19 cellular contexts compared by ENCODE assay signal in genomic region chr18:79881695-79882094, GRCh38.
"Had no signal": no experiment of that assay in that cellular context is flagged by ENCODE, and none has a peak within 500 bp of the region (broad histone marks: within the 10 kb centered on the region; RNA-seq: fewer than 3 reads in every experiment).

No MANE protein-coding gene starts in this region.

- ATAC-seq: gastrocnemius medialis; left lung; naive thymus-derived CD4-positive, alpha-beta T cell; pancreas; psoas muscle; stimulated activated effector memory CD8-positive, alpha-beta T cell treated with anti-CD3 and anti-CD28 coated beads, Interleukin-12 subunit alpha, Interleukin-12 subunit beta, amount 100 ng/mL, for 72 hours had no signal

- DNase-seq: activated CD4-positive, alpha-beta T cell treated with anti-CD3 and anti-CD28 coated beads for 4 hours; activated CD8-positive, alpha-beta memory T cell treated with anti-CD3 and anti-CD28 coated beads for 24 hours; activated gamma-delta T cell; activated naive CD4-positive, alpha-beta T cell treated with anti-CD3 and anti-CD28 coated beads, Interleukin-2, amount 50 U/mL, for 16 hours; effector memory CD4-positive, alpha-beta T cell; gastrocnemius medialis; kidney glomerular epithelial cell; naive thymus-derived CD4-positive, alpha-beta T cell; psoas muscle; stimulated activated CD4-positive, alpha-beta T cell treated with anti-CD3 and anti-CD28 coated beads, Interleukin-12 subunit alpha, Interleukin-12 subunit beta, amount 100 ng/mL, for 4 hours; stimulated activated CD4-positive, alpha-beta T cell treated with anti-CD3 and anti-CD28 coated beads, Interleukin-4, amount 100 ng/mL, for 24 hours; T-helper 1 cell; thyroid gland; upper lobe of left lung had no signal

- H3K4me3 ChIP-seq: breast epithelium, gastrocnemius medialis, left lung, pancreas, psoas muscle, thyroid gland, upper lobe of left lung, vagina had no signal

- H3K27ac ChIP-seq: breast epithelium, gastrocnemius medialis, left lung, pancreas, psoas muscle, thyroid gland, upper lobe of left lung, vagina had no signal

- H3K4me1 ChIP-seq: breast epithelium, left lung, pancreas, psoas muscle, thyroid gland, upper lobe of left lung, vagina had no signal

- H3K27me3 ChIP-seq: pancreas, thyroid gland, upper lobe of left lung, vagina had no signal

- H3K9me3 ChIP-seq: breast epithelium, gastrocnemius medialis, left lung, pancreas, psoas muscle, thyroid gland, upper lobe of left lung, vagina had no signal

- H3K36me3 ChIP-seq: breast epithelium, gastrocnemius medialis, left lung, pancreas, thyroid gland, upper lobe of left lung, vagina had no signal
